Comparison of ENCODE assay signal across 11 cellular contexts in the genomic region with DNA sequence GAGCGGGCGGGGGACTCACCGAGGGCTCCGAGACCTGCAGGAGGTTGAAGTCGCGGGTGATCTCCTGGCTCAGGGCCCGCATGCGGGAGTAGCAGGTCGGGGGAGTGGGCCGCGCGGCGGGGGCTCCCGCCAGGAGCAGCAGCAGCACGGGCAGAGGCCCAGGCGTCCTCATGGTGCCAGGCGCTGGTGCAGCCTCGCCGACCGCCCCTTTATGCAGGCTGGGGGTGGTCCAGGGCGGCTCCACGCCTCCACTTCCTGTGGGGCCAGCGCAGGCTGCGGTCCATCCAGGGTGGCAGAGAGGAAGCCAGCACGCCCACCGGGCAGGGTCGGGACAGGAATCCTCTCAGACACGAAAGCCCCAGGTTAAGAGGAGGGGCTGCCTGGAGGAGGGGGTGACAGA. TPM values are rescaled to one million over a fixed set of nuclear protein-coding genes. Genes with fewer than 3 reads are reported as not detected.
DNase-seq lines count a peak whose midpoint lies in the region; ATAC-seq and TF ChIP-seq lines count a peak whose summit lies in the region.
"Had no signal": no experiment of that assay in that cellular context is flagged by ENCODE, and none has a peak within 500 bp of the region (broad histone marks: within the 10 kb centered on the region; RNA-seq: fewer than 3 reads in every experiment).

A gene with protein sequence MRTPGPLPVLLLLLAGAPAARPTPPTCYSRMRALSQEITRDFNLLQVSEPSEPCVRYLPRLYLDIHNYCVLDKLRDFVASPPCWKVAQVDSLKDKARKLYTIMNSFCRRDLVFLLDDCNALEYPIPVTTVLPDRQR (minus strand): TSS at position 185 of the 400 bp plus-strand sequence. CDS start 13 bp downstream, at position 172.

- ATAC-seq in WTC11: peak; percentile 84
- ATAC-seq in right cardiac atrium: peak; percentile 47 to 61
- ATAC-seq in effector memory CD8-positive, alpha-beta T cell (replicated peaks): no peak
- no peak for ATAC-seq in HG03039 (IDR thresholded peaks at IDR 0.05; ENCODE audit: unreplicated experiment)

- H2AFZ ChIP-seq in GM23248: 0 out of 2 replicates have a peak within 1 kb of the TSS, but pooled peaks have one; percentile 38

- CTCF ChIA-PET in WTC11 (lab: Charles Lee): no interaction called here

- no peak for DNase-seq in GM23248
- DNase-seq in WTC11 (ENCODE audit: low spot score): peak; percentile 45
- peak in 2 of 3 donors; percentile 60 to 64 for DNase-seq in right cardiac atrium
- no peak for DNase-seq in retinal pigment epithelial cell (ENCODE audit: low read depth)
- DNase-seq in effector memory CD8-positive, alpha-beta T cell: no peak
- no peak for DNase-seq in DMS114 treated with DMSO at 0.1 percent for 48 hours (lab: John Stamatoyannopoulos, UW; ENCODE audit: unreplicated experiment)
- no peak for DNase-seq in cortex of kidney (lab: John Stamatoyannopoulos, UW)
- DNase-seq: activated naive CD4-positive, alpha-beta T cell treated with Interleukin-2 at 50 U/mL for 16 hours; naive B cell had no signal

- no peaks in the 10 kb centered on the region for H3F3A ChIP-seq in GM23248 (ENCODE audit: insufficient read depth)

- POLR2A ChIA-PET in WTC11 (lab: Charles Lee): no interaction called here

- H3K9me3 ChIP-seq in GM23248 (ENCODE audit: low read depth) (no peaks in the 10 kb centered on the region), right cardiac atrium (ENCODE audit: control insufficient read depth, low read length) (no peaks in the 10 kb centered on the region)

- H3K9ac ChIP-seq in GM23248: no peak within 1 kb of the TSS
- H3K9ac ChIP-seq: KMS-11 had no signal

- no peaks in the 10 kb centered on the region for H3K9me2 ChIP-seq in GM23248 (ENCODE audit: insufficient read depth)

- H3K4me3 Mint-ChIP-seq in WTC11: peak within 1 kb of the TSS; percentile 65
- no peak within 1 kb of the TSS for H3K4me3 Mint-ChIP-seq in effector memory CD8-positive, alpha-beta T cell

- H3K4me1 ChIP-seq in GM23248 (ENCODE audit: insufficient read depth) (no peaks in the 10 kb centered on the region), right cardiac atrium (ENCODE audit: control insufficient read depth, insufficient read depth, low read length) (no peaks in the 10 kb centered on the region)

- H3K4me1 Mint-ChIP-seq in WTC11: peaks cover 11% of the 10 kb centered on the region
- peaks cover 0 to 1% of the 10 kb centered on the region in 2 donors for H3K4me1 Mint-ChIP-seq in effector memory CD8-positive, alpha-beta T cell (ENCODE audit: low read depth in 2 of 2)

- H3K4me3 ChIP-seq in GM23248 (no peak within 1 kb of the TSS), right cardiac atrium (ENCODE audit: low read length) (no peak within 1 kb of the TSS), retinal pigment epithelial cell (ENCODE audit: low read length) (peak within 1 kb of the TSS; percentile 50)

- H3K27me3 ChIP-seq in GM23248 (replicated peaks; ENCODE audit: insufficient read depth) (peaks cover 38% of the 10 kb centered on the region), right cardiac atrium (ENCODE audit: control insufficient read depth, insufficient read depth) (no peaks in the 10 kb centered on the region)

- intact Hi-C loops in right cardiac atrium (cut with DNase I): no loop called here

- H3K36me3 Mint-ChIP-seq in WTC11: no peaks in the 10 kb centered on the region
- no peaks in the 10 kb centered on the region for H3K36me3 Mint-ChIP-seq in effector memory CD8-positive, alpha-beta T cell (ENCODE audit: insufficient read depth)
- H3K36me3 Mint-ChIP-seq: naive B cell had no signal

- no peaks in the 10 kb centered on the region for H3K79me2 ChIP-seq in GM23248 (ENCODE audit: insufficient read depth)

- 20 to 27% methylated on average over 20 to 28 of the region's 28 CpGs for WGBS in GM23248 (ENCODE audit: low coverage in 1 of 2, low lambda C conversion rate in 2 of 2, missing lambda C conversion rate in 2 of 2), 2 experiments
- 5% methylated on average over 28 of the region's 28 CpGs for WGBS in right cardiac atrium

- in situ Hi-C loops in GM23248 (cut with MboI): no loop called here

- H4K20me1 ChIP-seq in GM23248 (ENCODE audit: insufficient read depth): no peaks in the 10 kb centered on the region

- H3K27ac Mint-ChIP-seq in WTC11: no peak within 1 kb of the TSS
- no peak within 1 kb of the TSS for H3K27ac Mint-ChIP-seq in effector memory CD8-positive, alpha-beta T cell

- TF ChIP-seq CTCF in WTC11 (IDR thresholded peaks at IDR 0.05) (no peak), retinal pigment epithelial cell (conservative IDR thresholded peaks at IDR 0.05; ENCODE audit: low read depth, low read length) (no peak)

- H3K4me2 ChIP-seq in GM23248 (ENCODE audit: unreplicated experiment): peak within 1 kb of the TSS; percentile 28
- H3K4me2 ChIP-seq: KMS-11 had no signal

- H3K27ac ChIP-seq in GM23248 (no peak within 1 kb of the TSS), right cardiac atrium (ENCODE audit: low read length) (no peak within 1 kb of the TSS)
- H3K27ac ChIP-seq: KMS-11 had no signal

- peaks cover 13% of the 10 kb centered on the region for H3K9me3 Mint-ChIP-seq in WTC11
- no peaks in the 10 kb centered on the region for H3K9me3 Mint-ChIP-seq in effector memory CD8-positive, alpha-beta T cell

- peaks cover 11% of the 10 kb centered on the region for H3K27me3 Mint-ChIP-seq in WTC11 (ENCODE audit: low read depth)
- peaks cover 21 to 80% of the 10 kb centered on the region in 2 donors for H3K27me3 Mint-ChIP-seq in effector memory CD8-positive, alpha-beta T cell

- no peaks in the 10 kb centered on the region for H3K36me3 ChIP-seq in GM23248 (ENCODE audit: low read depth)

TF ChIP-seq in WTC11, 78 proteins besides CTCF, POLR2A, EP300 and RAD21 (continues in another document):
- peak; percentile 29; the same call in 1 of the 2 replicates for TF ChIP-seq FOXK1 (CRISPR knock-in tag; IDR thresholded peaks at IDR 0.05)
- TF ChIP-seq, protein P1, sequence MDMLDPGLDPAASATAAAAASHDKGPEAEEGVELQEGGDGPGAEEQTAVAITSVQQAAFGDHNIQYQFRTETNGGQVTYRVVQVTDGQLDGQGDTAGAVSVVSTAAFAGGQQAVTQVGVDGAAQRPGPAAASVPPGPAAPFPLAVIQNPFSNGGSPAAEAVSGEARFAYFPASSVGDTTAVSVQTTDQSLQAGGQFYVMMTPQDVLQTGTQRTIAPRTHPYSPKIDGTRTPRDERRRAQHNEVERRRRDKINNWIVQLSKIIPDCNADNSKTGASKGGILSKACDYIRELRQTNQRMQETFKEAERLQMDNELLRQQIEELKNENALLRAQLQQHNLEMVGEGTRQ (CRISPR knock-in tag; IDR thresholded peaks at IDR 0.05): no peak
- TF ChIP-seq, protein P2, sequence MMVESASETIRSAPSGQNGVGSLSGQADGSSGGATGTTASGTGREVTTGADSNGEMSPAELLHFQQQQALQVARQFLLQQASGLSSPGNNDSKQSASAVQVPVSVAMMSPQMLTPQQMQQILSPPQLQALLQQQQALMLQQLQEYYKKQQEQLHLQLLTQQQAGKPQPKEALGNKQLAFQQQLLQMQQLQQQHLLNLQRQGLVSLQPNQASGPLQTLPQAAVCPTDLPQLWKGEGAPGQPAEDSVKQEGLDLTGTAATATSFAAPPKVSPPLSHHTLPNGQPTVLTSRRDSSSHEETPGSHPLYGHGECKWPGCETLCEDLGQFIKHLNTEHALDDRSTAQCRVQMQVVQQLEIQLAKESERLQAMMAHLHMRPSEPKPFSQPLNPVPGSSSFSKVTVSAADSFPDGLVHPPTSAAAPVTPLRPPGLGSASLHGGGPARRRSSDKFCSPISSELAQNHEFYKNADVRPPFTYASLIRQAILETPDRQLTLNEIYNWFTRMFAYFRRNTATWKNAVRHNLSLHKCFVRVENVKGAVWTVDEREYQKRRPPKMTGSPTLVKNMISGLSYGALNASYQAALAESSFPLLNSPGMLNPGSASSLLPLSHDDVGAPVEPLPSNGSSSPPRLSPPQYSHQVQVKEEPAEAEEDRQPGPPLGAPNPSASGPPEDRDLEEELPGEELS (CRISPR knock-in tag; IDR thresholded peaks at IDR 0.05): no peak
- TF ChIP-seq, protein P3, sequence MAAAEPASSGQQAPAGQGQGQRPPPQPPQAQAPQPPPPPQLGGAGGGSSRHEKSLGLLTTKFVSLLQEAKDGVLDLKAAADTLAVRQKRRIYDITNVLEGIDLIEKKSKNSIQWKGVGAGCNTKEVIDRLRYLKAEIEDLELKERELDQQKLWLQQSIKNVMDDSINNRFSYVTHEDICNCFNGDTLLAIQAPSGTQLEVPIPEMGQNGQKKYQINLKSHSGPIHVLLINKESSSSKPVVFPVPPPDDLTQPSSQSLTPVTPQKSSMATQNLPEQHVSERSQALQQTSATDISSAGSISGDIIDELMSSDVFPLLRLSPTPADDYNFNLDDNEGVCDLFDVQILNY (CRISPR knock-in tag; IDR thresholded peaks at IDR 0.05): 0 out of 2 replicates have a peak, but pooled peaks have one; percentile 21
- peak; percentile 13; the same call in 1 of the 2 replicates for TF ChIP-seq ZNF423 (CRISPR knock-in tag; IDR thresholded peaks at IDR 0.05)
- TF ChIP-seq ZNF671 (CRISPR knock-in tag; IDR thresholded peaks at IDR 0.05): no peak
- TF ChIP-seq GTF2I (CRISPR knock-in tag; conservative IDR thresholded peaks at IDR 0.05): no peak
- TF ChIP-seq TP53 (CRISPR knock-in tag; IDR thresholded peaks at IDR 0.05): 0 out of 2 replicates have a peak, but pooled peaks have one; percentile 58
- TF ChIP-seq RELA (CRISPR knock-in tag; IDR thresholded peaks at IDR 0.05; ENCODE audit: borderline replicate concordance): peak; percentile 28; the same call in 1 of the 2 replicates
- TF ChIP-seq IRF2 (CRISPR knock-in tag; IDR thresholded peaks at IDR 0.05; ENCODE audit: borderline replicate concordance, low read depth): no peak
- TF ChIP-seq, protein P4, sequence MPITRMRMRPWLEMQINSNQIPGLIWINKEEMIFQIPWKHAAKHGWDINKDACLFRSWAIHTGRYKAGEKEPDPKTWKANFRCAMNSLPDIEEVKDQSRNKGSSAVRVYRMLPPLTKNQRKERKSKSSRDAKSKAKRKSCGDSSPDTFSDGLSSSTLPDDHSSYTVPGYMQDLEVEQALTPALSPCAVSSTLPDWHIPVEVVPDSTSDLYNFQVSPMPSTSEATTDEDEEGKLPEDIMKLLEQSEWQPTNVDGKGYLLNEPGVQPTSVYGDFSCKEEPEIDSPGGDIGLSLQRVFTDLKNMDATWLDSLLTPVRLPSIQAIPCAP (CRISPR knock-in tag; IDR thresholded peaks at IDR 0.05): no peak

RNA-seq across cellular contexts. Expression of the gene that starts here (rescaled TPM):
- 1.5 TPM in 1 of 2 replicates, not detected in the other for total RNA-seq in GM23248 (2014; rRNA removed; shearing (Covaris generic))
- polyA plus RNA-seq in GM23248 (2016; fragmentation: Nextera tagmentation; extraction: Ambion mirVana): 0.84 and 1.1 TPM in 2 replicates
- 3.2 to 7.9 TPM (median 7.1 TPM) in 3 replicates for total RNA-seq in WTC11 (2021)
- total RNA-seq in right cardiac atrium: under 1 TPM in 3 of 4 donors, not detected in 1; 0.45 to 0.62 (median 0.46) TPM
- polyA plus RNA-seq in right cardiac atrium: 0.50 TPM

Comparison
In these comparisons a context has a peak if more than half of its experiments do, and no peak if none do; other contexts are left out.
1. Peak in DNase-seq and ATAC-seq in right cardiac atrium; RNA of the gene not detected or under 1 TPM.